Comparison of ENCODE assay signal across 8 cellular contexts in genomic region chr1:147669475-147670318, GRCh38. TPM values are rescaled to one million over a fixed set of nuclear protein-coding genes. Genes with fewer than 3 reads are reported as not detected.
DNase-seq lines count a peak whose midpoint lies in the region; ATAC-seq and TF ChIP-seq lines count a peak whose summit lies in the region.

No MANE protein-coding gene starts in this region.

- H3K9me3 ChIP-seq in testis = no peaks in the 10 kb centered on the region

- no peaks in the 10 kb centered on the region for H3K36me3 Mint-ChIP-seq in activated T-cell treated with anti-CD3 and anti-CD28 coated beads, Interleukin-2, amount 50 U/mL, for 72 hours (ENCODE audit: insufficient read depth in 2 of 2)
- no peaks in the 10 kb centered on the region for H3K36me3 Mint-ChIP-seq in natural killer cell

- TF ChIP-seq CTCF in fibroblast of mammary gland (conservative IDR thresholded peaks at IDR 0.05; ENCODE audit: control insufficient read depth, insufficient read depth, low read depth, low read length) = no peak
- TF ChIP-seq CTCF in natural killer cell (IDR thresholded peaks at IDR 0.05) = no peak
- no peak for TF ChIP-seq CTCF in testis (IDR thresholded peaks at IDR 0.05)

- H3K4me1 Mint-ChIP-seq in activated T-cell treated with anti-CD3 and anti-CD28 coated beads, Interleukin-2, amount 50 U/mL, for 72 hours (ENCODE audit: low read depth) = peaks cover 19% of the 10 kb centered on the region
- H3K4me1 Mint-ChIP-seq in natural killer cell = peaks cover 11 to 15% of the 10 kb centered on the region in 2 donors

- H3K9me3 Mint-ChIP-seq in activated T-cell treated with anti-CD3 and anti-CD28 coated beads, Interleukin-2, amount 50 U/mL, for 72 hours = no peaks in the 10 kb centered on the region
- H3K9me3 Mint-ChIP-seq in natural killer cell = no peaks in the 10 kb centered on the region

- intact Hi-C loops in natural killer cell (cut with micrococcal nuclease) (no loop called here), testis (cut with DNase I; ENCODE audit: low total_unique reads) (no loop called here)

- TF ChIP-seq POLR2A in testis (IDR thresholded peaks at IDR 0.05) = no peak

- WGBS in testis, 2 donors = 0 to 2% methylated on average over 8 to 51 of the region's 53 CpGs

- no peaks in the 10 kb centered on the region for H3K27me3 Mint-ChIP-seq in activated T-cell treated with anti-CD3 and anti-CD28 coated beads, Interleukin-2, amount 50 U/mL, for 72 hours (ENCODE audit: low read depth)
- H3K27me3 Mint-ChIP-seq in natural killer cell (ENCODE audit: low read depth in 2 of 2) = peaks cover 10 to 13% of the 10 kb centered on the region in 2 donors

- peak overlapping the region; percentile 69 for H3K4me3 ChIP-seq in fibroblast of mammary gland (ENCODE audit: control insufficient read depth, low read depth, low read length)
- peak overlapping the region; percentile 80 to 81 for H3K4me3 ChIP-seq in testis

- ATAC-seq in GM18868 (IDR thresholded peaks at IDR 0.05; ENCODE audit: unreplicated experiment) (peak; percentile 48), HG03103 (IDR thresholded peaks at IDR 0.05; ENCODE audit: low read depth, unreplicated experiment) (peak; percentile 39), natural killer cell (peak; percentile 43 to 64 (median 47))
- ATAC-seq in activated T-cell treated with anti-CD3 and anti-CD28 coated beads, Interleukin-2, amount 50 U/mL, for 72 hours (replicated peaks in 1 of 2) = peak; percentile 53 to 60

- no peaks in the 10 kb centered on the region for H3K36me3 ChIP-seq in testis (ENCODE audit: low read depth, missing control alignments)

- no peaks in the 10 kb centered on the region for H3K27me3 ChIP-seq in testis

- peak overlapping the region; percentile 93 to 95 for H3K4me3 Mint-ChIP-seq in activated T-cell treated with anti-CD3 and anti-CD28 coated beads, Interleukin-2, amount 50 U/mL, for 72 hours
- peak overlapping the region; percentile 94 for H3K4me3 Mint-ChIP-seq in natural killer cell

- peak; percentile 3 to 12 for DNase-seq in AML-193 (lab: John Stamatoyannopoulos, UW)
- peak; percentile 48 for DNase-seq in NCI-H748 treated with DMSO at 0.1 percent for 48 hours (lab: John Stamatoyannopoulos, UW)
- peak; percentile 40 to 50 for DNase-seq in activated T-cell treated with anti-CD3 and anti-CD28 coated beads, Interleukin-2, amount 50 U/mL, for 72 hours
- DNase-seq in fibroblast of mammary gland (ENCODE audit: low read depth) = peak; percentile 33
- DNase-seq in natural killer cell = peak; percentile 21
- peak; percentile 42 for DNase-seq in testis

- peaks cover 4% of the 10 kb centered on the region for H3K4me1 ChIP-seq in testis

- H3K27ac Mint-ChIP-seq in activated T-cell treated with anti-CD3 and anti-CD28 coated beads, Interleukin-2, amount 50 U/mL, for 72 hours = peak overlapping the region; percentile 68
- peak overlapping the region; percentile 48 to 78 for H3K27ac Mint-ChIP-seq in natural killer cell

- H3K27ac ChIP-seq in testis = peak overlapping the region; percentile 43 to 73

RNA-seq across cellular contexts. Expression of gene ACP6, which starts 0.6 kb away (rescaled TPM):
- total RNA-seq in activated T-cell treated with anti-CD3 and anti-CD28 coated beads, Interleukin-2, amount 50 U/mL, for 72 hours = 10 to 100 TPM; 24.5 to 31.0 TPM
- total RNA-seq in natural killer cell = 1 to 10 TPM; 7.7 to 9.4 (median 7.8) TPM
- total RNA-seq in testis = 10 to 100 TPM; 12.0 to 25.4 TPM
- 21.6 TPM for polyA plus RNA-seq in testis (ENCODE audit: insufficient read depth, low read depth, low replicate concordance)

Comparison
In these comparisons a context has a peak if more than half of its experiments do, and no peak if none do; other contexts are left out.
1. Peak in every context shown above with its lines: DNase-seq, ATAC-seq, H3K4me3 ChIP-seq and H3K27ac ChIP-seq.